1 cellular context compared by ENCODE assay signal in the genomic region with DNA sequence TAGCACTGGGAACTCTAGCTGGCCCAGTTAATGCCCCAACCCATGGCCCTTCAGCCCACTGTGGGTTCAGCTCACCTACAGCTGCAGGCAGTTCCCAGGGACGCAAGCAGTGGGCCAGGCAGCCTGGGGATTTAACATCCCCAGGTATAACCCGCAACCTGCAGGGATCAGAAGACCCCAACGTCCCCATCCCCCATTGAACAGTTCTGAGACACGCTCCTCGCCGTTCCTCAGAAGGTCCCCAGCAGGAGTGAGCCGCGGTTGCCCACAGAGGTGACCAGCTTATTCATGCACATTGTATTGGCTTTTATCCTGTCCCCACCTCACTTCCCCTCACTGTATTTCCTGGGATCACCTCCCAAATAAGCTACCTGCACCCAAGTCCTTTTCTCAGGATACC.
TF ChIP-seq lines count a peak whose summit lies in the region.

No MANE protein-coding gene starts in this region.

TF ChIP-seq in SK-N-SH, 30 proteins besides CTCF, POLR2A, EP300 and RAD21:
- TF ChIP-seq, protein P1, sequence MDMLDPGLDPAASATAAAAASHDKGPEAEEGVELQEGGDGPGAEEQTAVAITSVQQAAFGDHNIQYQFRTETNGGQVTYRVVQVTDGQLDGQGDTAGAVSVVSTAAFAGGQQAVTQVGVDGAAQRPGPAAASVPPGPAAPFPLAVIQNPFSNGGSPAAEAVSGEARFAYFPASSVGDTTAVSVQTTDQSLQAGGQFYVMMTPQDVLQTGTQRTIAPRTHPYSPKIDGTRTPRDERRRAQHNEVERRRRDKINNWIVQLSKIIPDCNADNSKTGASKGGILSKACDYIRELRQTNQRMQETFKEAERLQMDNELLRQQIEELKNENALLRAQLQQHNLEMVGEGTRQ (IDR thresholded peaks at IDR 0.05; ENCODE audit: borderline replicate concordance, low read depth, low read length): no peak
- TF ChIP-seq GABPA (IDR thresholded peaks at IDR 0.05; ENCODE audit: low read depth): no peak
- TF ChIP-seq POLR2AphosphoS5 (IDR thresholded peaks at IDR 0.05; ENCODE audit: low read depth, low read length): no peak
- TF ChIP-seq, protein P2, sequence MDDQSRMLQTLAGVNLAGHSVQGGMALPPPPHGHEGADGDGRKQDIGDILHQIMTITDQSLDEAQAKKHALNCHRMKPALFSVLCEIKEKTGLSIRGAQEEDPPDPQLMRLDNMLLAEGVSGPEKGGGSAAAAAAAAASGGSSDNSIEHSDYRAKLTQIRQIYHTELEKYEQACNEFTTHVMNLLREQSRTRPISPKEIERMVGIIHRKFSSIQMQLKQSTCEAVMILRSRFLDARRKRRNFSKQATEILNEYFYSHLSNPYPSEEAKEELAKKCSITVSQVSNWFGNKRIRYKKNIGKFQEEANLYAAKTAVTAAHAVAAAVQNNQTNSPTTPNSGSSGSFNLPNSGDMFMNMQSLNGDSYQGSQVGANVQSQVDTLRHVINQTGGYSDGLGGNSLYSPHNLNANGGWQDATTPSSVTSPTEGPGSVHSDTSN (IDR thresholded peaks at IDR 0.05): no peak
- no peak for TF ChIP-seq MEF2A (IDR thresholded peaks at IDR 0.05; ENCODE audit: borderline replicate concordance, low read depth)
- no peak for TF ChIP-seq FOSL2 (IDR thresholded peaks at IDR 0.05; ENCODE audit: borderline replicate concordance, low read depth)
- no peak for TF ChIP-seq TEAD4 (IDR thresholded peaks at IDR 0.05; ENCODE audit: borderline replicate concordance, insufficient read depth)
- TF ChIP-seq FOXJ3 (CRISPR knock-in tag; IDR thresholded peaks at IDR 0.05): no peak
- TF ChIP-seq NRF1 (IDR thresholded peaks at IDR 0.05; ENCODE audit: low read depth, low read length): no peak
- TF ChIP-seq SMC3 (IDR thresholded peaks at IDR 0.05; ENCODE audit: low read depth, low read length): no peak
- TF ChIP-seq, protein P3, sequence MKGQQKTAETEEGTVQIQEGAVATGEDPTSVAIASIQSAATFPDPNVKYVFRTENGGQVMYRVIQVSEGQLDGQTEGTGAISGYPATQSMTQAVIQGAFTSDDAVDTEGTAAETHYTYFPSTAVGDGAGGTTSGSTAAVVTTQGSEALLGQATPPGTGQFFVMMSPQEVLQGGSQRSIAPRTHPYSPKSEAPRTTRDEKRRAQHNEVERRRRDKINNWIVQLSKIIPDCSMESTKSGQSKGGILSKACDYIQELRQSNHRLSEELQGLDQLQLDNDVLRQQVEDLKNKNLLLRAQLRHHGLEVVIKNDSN (IDR thresholded peaks at IDR 0.05; ENCODE audit: borderline replicate concordance, low read depth): no peak
- TF ChIP-seq, protein P4, sequence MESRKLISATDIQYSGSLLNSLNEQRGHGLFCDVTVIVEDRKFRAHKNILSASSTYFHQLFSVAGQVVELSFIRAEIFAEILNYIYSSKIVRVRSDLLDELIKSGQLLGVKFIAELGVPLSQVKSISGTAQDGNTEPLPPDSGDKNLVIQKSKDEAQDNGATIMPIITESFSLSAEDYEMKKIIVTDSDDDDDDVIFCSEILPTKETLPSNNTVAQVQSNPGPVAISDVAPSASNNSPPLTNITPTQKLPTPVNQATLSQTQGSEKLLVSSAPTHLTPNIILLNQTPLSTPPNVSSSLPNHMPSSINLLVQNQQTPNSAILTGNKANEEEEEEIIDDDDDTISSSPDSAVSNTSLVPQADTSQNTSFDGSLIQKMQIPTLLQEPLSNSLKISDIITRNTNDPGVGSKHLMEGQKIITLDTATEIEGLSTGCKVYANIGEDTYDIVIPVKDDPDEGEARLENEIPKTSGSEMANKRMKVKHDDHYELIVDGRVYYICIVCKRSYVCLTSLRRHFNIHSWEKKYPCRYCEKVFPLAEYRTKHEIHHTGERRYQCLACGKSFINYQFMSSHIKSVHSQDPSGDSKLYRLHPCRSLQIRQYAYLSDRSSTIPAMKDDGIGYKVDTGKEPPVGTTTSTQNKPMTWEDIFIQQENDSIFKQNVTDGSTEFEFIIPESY (IDR thresholded peaks at IDR 0.05; ENCODE audit: borderline replicate concordance, low read depth): no peak
- TF ChIP-seq ELF1 (IDR thresholded peaks at IDR 0.05): no peak
- TF ChIP-seq YY1 (IDR thresholded peaks at IDR 0.05; ENCODE audit: low read depth): no peak
- TF ChIP-seq SIN3A (IDR thresholded peaks at IDR 0.05; ENCODE audit: borderline replicate concordance, low read depth, low read length): no peak
- TF ChIP-seq RCOR1 (IDR thresholded peaks at IDR 0.05; ENCODE audit: low read length): no peak
- TF ChIP-seq, protein P5, sequence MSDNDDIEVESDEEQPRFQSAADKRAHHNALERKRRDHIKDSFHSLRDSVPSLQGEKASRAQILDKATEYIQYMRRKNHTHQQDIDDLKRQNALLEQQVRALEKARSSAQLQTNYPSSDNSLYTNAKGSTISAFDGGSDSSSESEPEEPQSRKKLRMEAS (IDR thresholded peaks at IDR 0.05; ENCODE audit: low read depth): no peak
- TF ChIP-seq CHD2 (IDR thresholded peaks at IDR 0.05; ENCODE audit: low read length, partially characterized antibody): no peak
- no peak for TF ChIP-seq GATA2 (CRISPR knock-in tag; IDR thresholded peaks at IDR 0.05)
